In genomic region chr10:22715290-22715625, GRCh38 we compare ENCODE assay signal across 11 cellular contexts. TPM values are rescaled to one million over a fixed set of nuclear protein-coding genes. Genes with fewer than 3 reads are reported as not detected.
DNase-seq lines count a peak whose midpoint lies in the region; ATAC-seq and TF ChIP-seq lines count a peak whose summit lies in the region.
"Had no signal": no experiment of that assay in that cellular context is flagged by ENCODE, and none has a peak within 500 bp of the region (broad histone marks: within the 10 kb centered on the region; RNA-seq: fewer than 3 reads in every experiment).

No MANE protein-coding gene starts in this region.

- H3K23ac ChIP-seq in trophoblast cell (ENCODE audit: low read length): no peak overlapping the region

- no peak overlapping the region for H2BK5ac ChIP-seq in trophoblast cell (ENCODE audit: low read depth, low read length, poor library complexity)

- H3K4me1 ChIP-seq in ES-I3 (ENCODE audit: insufficient read depth, low read length): no peaks in the 10 kb centered on the region
- peaks cover 29% of the 10 kb centered on the region for H3K4me1 ChIP-seq in OCI-LY1 (ENCODE audit: insufficient read depth, low read length, severe bottlenecking)
- H3K4me1 ChIP-seq in trophoblast cell (ENCODE audit: control insufficient read depth in 1 of 2, insufficient read depth in 2 of 2, low read length in 2 of 2): peaks cover 3 to 5% of the 10 kb centered on the region in 2 experiments
- H3K4me1 ChIP-seq in upper lobe of left lung: peaks cover 13 to 34% (median 28%) of the 10 kb centered on the region in 4 donors

- H3K9ac ChIP-seq in ES-I3 (ENCODE audit: low read depth, low read length): peak overlapping the region; percentile 58; the same call in 1 of the 2 replicates
- H3K9ac ChIP-seq in OCI-LY1 (ENCODE audit: low read length): no peak overlapping the region
- H3K9ac ChIP-seq in trophoblast cell (ENCODE audit: low read length): peak overlapping the region; percentile 3

- 0 out of 2 replicates have a peak, but pooled peaks cover 4% of the 10 kb centered on the region for H4K20me1 ChIP-seq in OCI-LY1 (ENCODE audit: insufficient read depth, low read length)

- H2BK120ac ChIP-seq in trophoblast cell (ENCODE audit: insufficient read depth, low read length, poor library complexity): no peak overlapping the region

- H2AK5ac ChIP-seq in trophoblast cell (ENCODE audit: low read length): no peak overlapping the region

- H3K4me3 ChIP-seq in OCI-LY1 (ENCODE audit: low read depth, low read length, poor library complexity, severe bottlenecking): peak overlapping the region; percentile 64
- peak overlapping the region in 52 of 59 donors; percentile 59 to 99 (median 77) for H3K4me3 ChIP-seq in dorsolateral prefrontal cortex
- no peak overlapping the region for H3K4me3 ChIP-seq in trophoblast cell (ENCODE audit: low read depth, low read length)
- peak overlapping the region in 1 of 4 donors; percentile 65 for H3K4me3 ChIP-seq in upper lobe of left lung

- no peaks in the 10 kb centered on the region; the same call in 1 of the 2 replicates for H3K27me3 ChIP-seq in OCI-LY1 (ENCODE audit: insufficient read depth, low read length)
- no peaks in the 10 kb centered on the region for H3K27me3 ChIP-seq in dorsolateral prefrontal cortex
- H3K27me3 ChIP-seq in trophoblast cell (ENCODE audit: insufficient read depth, low read length): no peaks in the 10 kb centered on the region
- H3K27me3 ChIP-seq in upper lobe of left lung: no peaks in the 10 kb centered on the region

- no peaks in the 10 kb centered on the region for H3K9me3 ChIP-seq in ES-I3 (ENCODE audit: control insufficient read depth, insufficient read depth, low read length)
- H3K9me3 ChIP-seq in OCI-LY1 (ENCODE audit: low read length): no peaks in the 10 kb centered on the region
- H3K9me3 ChIP-seq in trophoblast cell (ENCODE audit: insufficient read depth, low read depth, low read length): no peaks in the 10 kb centered on the region
- no peaks in the 10 kb centered on the region for H3K9me3 ChIP-seq in upper lobe of left lung

- no peak for TF ChIP-seq EP300 in upper lobe of left lung (IDR thresholded peaks at IDR 0.05)

- no peak for ATAC-seq in GM21515 (IDR thresholded peaks at IDR 0.05; ENCODE audit: unreplicated experiment)
- ATAC-seq in upper lobe of left lung (ENCODE audit: low FRiP score in 2 of 2): no peak

- H4K8ac ChIP-seq in trophoblast cell (ENCODE audit: low read depth, low read length): peak overlapping the region; percentile 62

- H3K14ac ChIP-seq in trophoblast cell (ENCODE audit: low read length): no peak overlapping the region

- TF ChIP-seq CTCF in OCI-LY1 (IDR thresholded peaks at IDR 0.05; ENCODE audit: low read length) (no peak), dorsolateral prefrontal cortex (IDR thresholded peaks at IDR 0.05 in 54 of 56, conservative IDR thresholded peaks at IDR 0.05 in 2 of 56; ENCODE audit: low read depth in 1 of 56, partially characterized antibody in 56 of 56) (no peak), upper lobe of left lung (IDR thresholded peaks at IDR 0.05) (no peak)

- no peaks in the 10 kb centered on the region for H3F3A ChIP-seq in OCI-LY1 (ENCODE audit: insufficient read depth, low read length)

- H3K36me3 ChIP-seq in ES-I3 (ENCODE audit: insufficient read depth, low read length): no peaks in the 10 kb centered on the region
- no peaks in the 10 kb centered on the region for H3K36me3 ChIP-seq in OCI-LY1 (ENCODE audit: insufficient read depth, low read length)
- H3K36me3 ChIP-seq in trophoblast cell (ENCODE audit: control insufficient read depth in 1 of 2, insufficient read depth in 2 of 2, low read length in 2 of 2): no peaks in the 10 kb centered on the region
- no peaks in the 10 kb centered on the region for H3K36me3 ChIP-seq in upper lobe of left lung

- no peak overlapping the region for H2BK12ac ChIP-seq in trophoblast cell (ENCODE audit: low read length)

- H4K91ac ChIP-seq in trophoblast cell (ENCODE audit: low read depth, low read length): peak overlapping the region; percentile 84

- TF ChIP-seq POLR2A in upper lobe of left lung (IDR thresholded peaks at IDR 0.05): no peak

- no peak overlapping the region for H3K4ac ChIP-seq in trophoblast cell (ENCODE audit: low read depth, low read length)

- DNase-seq in dorsolateral prefrontal cortex (no peak), trophoblast cell (peak; percentile 79 to 87), upper lobe of left lung (no peak), amniotic stem cell (lab: John Stamatoyannopoulos, UW) (no peak), DMS79 (lab: John Stamatoyannopoulos, UW) (no peak)
- DNase-seq: SIG-M5; stimulated activated CD4-positive, alpha-beta T cell treated with anti-CD3 and anti-CD28 coated beads, Interleukin-4, amount 100 ng/mL, for 24 hours had no signal

- H3K79me2 ChIP-seq in OCI-LY1 (ENCODE audit: insufficient read depth, low read length): no peaks in the 10 kb centered on the region
- H3K79me2 ChIP-seq in trophoblast cell (ENCODE audit: control insufficient read depth, insufficient read depth, low read length, poor library complexity): peaks cover 19% of the 10 kb centered on the region

- no peaks in the 10 kb centered on the region for H3K9me2 ChIP-seq in OCI-LY1 (ENCODE audit: low read depth, low read length)

- no peak overlapping the region for H2AFZ ChIP-seq in OCI-LY1 (ENCODE audit: low read length)
- peak overlapping the region; percentile 97 for H2AFZ ChIP-seq in trophoblast cell (ENCODE audit: insufficient read depth, low read length, poor library complexity)

- no CpG with 5 or more reads among the region's 7 CpGs for WGBS in trophoblast cell (ENCODE audit: extremely low coverage, insufficient coverage, insufficient read length)
- WGBS in upper lobe of left lung, 2 donors: 89 to 90% methylated on average over 7 of the region's 7 CpGs

- no peak overlapping the region for H3K18ac ChIP-seq in trophoblast cell (ENCODE audit: low read length)

- peaks cover 10% of the 10 kb centered on the region for H3K79me1 ChIP-seq in trophoblast cell (ENCODE audit: low read length)

- no peak overlapping the region for H4K12ac ChIP-seq in trophoblast cell (ENCODE audit: low read depth, low read length)

- intact Hi-C loops in dorsolateral prefrontal cortex (cut with DNase I): loop anchor here in 1 of 2 donors (2.0 kb wide), 1 partner anchor 134 kb away; no protein-coding TSS in a partner anchor

- H3K4me2 ChIP-seq in OCI-LY1 (ENCODE audit: low read length): peak overlapping the region; percentile 69
- peak overlapping the region; percentile 72 for H3K4me2 ChIP-seq in trophoblast cell (ENCODE audit: low read length)

- no peak overlapping the region for H3K27ac ChIP-seq in OCI-LY1 (ENCODE audit: low read depth, low read length, poor library complexity, severe bottlenecking)
- H3K27ac ChIP-seq in dorsolateral prefrontal cortex: peak overlapping the region; percentile 1 to 100 (median 97)
- H3K27ac ChIP-seq in trophoblast cell (ENCODE audit: low read depth, low read length): no peak overlapping the region
- no peak overlapping the region for H3K27ac ChIP-seq in upper lobe of left lung
- H3K27ac ChIP-seq: epithelial cell of prostate had no signal

RNA-seq across cellular contexts. Expression of gene PIP4K2A, which starts 0.9 kb away (rescaled TPM):
- total RNA-seq in dorsolateral prefrontal cortex: 100 to 1,000 TPM in 115 of 120 experiments, 10 to 100 TPM in 5; 77.5 to 992 (median 272) TPM
- 94.7 and 97.3 TPM in 2 replicates for polyA plus RNA-seq in trophoblast cell (2013)
- total RNA-seq in upper lobe of left lung: 10 to 100 TPM; 20.5 to 70.2 (median 34.4) TPM

Comparison
In these comparisons a context has a peak if more than half of its experiments do, and no peak if none do; other contexts are left out.
1. H3K27ac ChIP-seq: peak in dorsolateral prefrontal cortex (59 of 59); none in OCI-LY1 (single experiment), trophoblast cell (single experiment) and upper lobe of left lung (0 of 4).
2. DNase-seq: peak in trophoblast cell (2 of 2); none in dorsolateral prefrontal cortex (0 of 10), upper lobe of left lung (0 of 2), amniotic stem cell (single experiment) and DMS79 (single experiment).